9 cellular contexts compared by ENCODE assay signal in genomic region chrX:149630681-149631292, GRCh38. TPM values are rescaled to one million over a fixed set of nuclear protein-coding genes. Genes with fewer than 3 reads are reported as not detected.
DNase-seq lines count a peak whose midpoint lies in the region; ATAC-seq, FAIRE-seq and TF ChIP-seq lines count a peak whose summit lies in the region.
"Had no signal": no experiment of that assay in that cellular context is flagged by ENCODE, and none has a peak within 500 bp of the region (broad histone marks: within the 10 kb centered on the region; RNA-seq: fewer than 3 reads in every experiment).

No MANE protein-coding gene starts in this region.

- H3K4me1 ChIP-seq in spleen = peaks cover 0 to 39% (median 18%) of the 10 kb centered on the region in 6 donors

- no peaks in the 10 kb centered on the region for H3K36me3 Mint-ChIP-seq in brain

- peak overlapping the region in 7 of 8 donors; percentile 58 to 84 (median 80) for H3K27ac ChIP-seq in spleen

- 8 to 41% (median 11%) methylated on average over 15 to 17 of the region's 17 CpGs for WGBS in spleen, 5 donors

- H3K27me3 Mint-ChIP-seq in brain = peaks cover 5% of the 10 kb centered on the region

- intact Hi-C loops in spleen (cut with DNase I; ENCODE audit: low total_unique reads) = no loop called here

- H3K27ac Mint-ChIP-seq in brain = peak overlapping the region; percentile 81 to 97 (median 92)

- H3K9me3 Mint-ChIP-seq in brain = peaks cover 0 to 7% (median 0%) of the 10 kb centered on the region in 5 experiments

- no peak for TF ChIP-seq POLR2A in spleen (IDR thresholded peaks at IDR 0.05)

- DNase-seq in NCI-H1105 treated with DMSO at 0.1 percent for 48 hours (lab: John Stamatoyannopoulos, UW) (peak; percentile 19), NCI-H1105 (lab: John Stamatoyannopoulos, UW) (no peak), LoVo (ENCODE audit: low spot score) (peak; percentile 1), spleen (no peak)

- no peak for TF ChIP-seq CTCF in brain (conservative IDR thresholded peaks at IDR 0.05)
- TF ChIP-seq CTCF in spleen (IDR thresholded peaks at IDR 0.05 in 8 of 11, conservative IDR thresholded peaks at IDR 0.05 in 3 of 11) = no peak

- peak overlapping the region; percentile 92 to 99 (median 94) for H3K4me3 Mint-ChIP-seq in brain

- no peaks in the 10 kb centered on the region for H3K36me3 ChIP-seq in spleen

- H3K4me3 ChIP-seq in spleen = peak overlapping the region; percentile 50 to 84 (median 76)

- ATAC-seq in HG03196 (IDR thresholded peaks at IDR 0.05; ENCODE audit: unreplicated experiment) (no peak), GM19455 (IDR thresholded peaks at IDR 0.05; ENCODE audit: unreplicated experiment) (no peak)

- H3K4me1 Mint-ChIP-seq in brain = peaks cover 42% of the 10 kb centered on the region

- FAIRE-seq in islet of Langerhans (lab: Jason Lieb, UNC) = peak; percentile 51

- H3K9me3 ChIP-seq in spleen = no peaks in the 10 kb centered on the region

- H3K27me3 ChIP-seq in spleen (replicated peaks in 1 of 7) = no peaks in the 10 kb centered on the region

RNA-seq across cellular contexts. Expression of gene TMEM185A, which starts 0.8 kb away (rescaled TPM):
- polyA plus RNA-seq in brain (ENCODE audit: insufficient read depth, low read depth, low replicate concordance) (32.3 TPM), spleen (10 to 100 TPM; 11.3 to 13.9 (median 13.7) TPM)
- 10 to 100 TPM; 27.2 to 48.3 (median 32.2) TPM for total RNA-seq in spleen

RNA-seq across cellular contexts. Expression of gene HSFX2, which starts 35.7 kb away (rescaled TPM):
- 1.9 TPM for polyA plus RNA-seq in brain (ENCODE audit: insufficient read depth, low read depth, low replicate concordance)
- total RNA-seq in spleen = 1 to 10 TPM in 3 of 7 donors, under 1 TPM in 1, not detected in 3; 0.52 to 4.5 (median 1.3) TPM
- 1 to 10 TPM in 2 of 3 donors, under 1 TPM in 1; 0.49 to 1.3 (median 1.1) TPM for polyA plus RNA-seq in spleen

RNA-seq across cellular contexts. Expression of gene MAGEA9B, which starts 43.5 kb away (rescaled TPM):
- polyA plus RNA-seq in brain (ENCODE audit: insufficient read depth, low read depth, low replicate concordance) = not detected
- total RNA-seq in spleen = not detected
- under 1 TPM in 1 of 3 donors, not detected in 2; 0.06 TPM for polyA plus RNA-seq in spleen
- total RNA-seq: dermis microvascular lymphatic vessel endothelial cell had no signal

Comparison
In these comparisons a context has a peak if more than half of its experiments do, and no peak if none do; other contexts are left out.
1. DNase-seq: peak in NCI-H1105 treated with DMSO at 0.1 percent for 48 hours (single experiment) and LoVo (single experiment); none in NCI-H1105 (single experiment) and spleen (single experiment).